ENCODE assay signal across 8 cellular contexts in the genomic region with DNA sequence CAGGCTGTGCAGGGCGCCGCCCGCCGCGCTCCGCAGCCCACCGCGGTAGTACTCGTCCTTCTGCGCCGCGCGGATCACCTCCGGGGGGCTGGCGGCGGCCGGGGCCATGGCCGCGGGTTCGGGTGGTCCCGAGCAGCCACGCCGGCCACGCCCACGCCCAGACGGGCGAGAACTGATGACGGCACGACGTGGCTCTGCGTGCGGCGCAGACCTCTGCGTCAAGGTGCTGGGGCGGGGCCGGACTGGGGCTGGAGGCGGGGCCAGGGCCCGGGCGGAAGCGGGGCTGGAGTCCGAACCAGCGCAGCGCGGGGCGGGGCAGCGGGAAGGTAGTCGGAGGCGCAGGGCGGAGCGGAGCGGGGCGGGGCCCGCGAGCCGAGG. TPM values are rescaled to one million over a fixed set of nuclear protein-coding genes. Genes with fewer than 3 reads are reported as not detected.
A peak's percentile ranks its signal among the peaks of the same experiment; 100 is the strongest.
DNase-seq lines count a peak whose midpoint lies in the region; ATAC-seq and TF ChIP-seq lines count a peak whose summit lies in the region.

A gene (minus strand): TSS at position 170 of the 378 bp plus-strand sequence. CDS start 62 bp downstream, at position 108.

- peak within 1 kb of the TSS; percentile 76 to 85 for H3K27ac ChIP-seq in ovary
- peak within 1 kb of the TSS; percentile 72 for H3K27ac ChIP-seq in thymus (ENCODE audit: low read depth)

- no peak for TF ChIP-seq CTCF in GM12865 (IDR thresholded peaks at IDR 0.05; ENCODE audit: insufficient read depth, low read depth, low read length, missing control alignments)
- TF ChIP-seq CTCF in ovary (IDR thresholded peaks at IDR 0.05) = no peak

- intact Hi-C loops in Right ventricle myocardium inferior (cut with DNase I) (loop anchor here (5.0 to 10.0 kb wide), 3 partner anchors 115 to 1012 kb away; a partner anchor contains a TSS), ovary (cut with DNase I) (loop anchor here in 2 of 4 donors (10.0 kb wide), 2 partner anchors 222 to 1012 kb away; a partner anchor contains a TSS)

- H3K4me3 ChIP-seq in GM12865 (ENCODE audit: low read depth, low read length) (peak within 1 kb of the TSS; percentile 87), ovary (peak within 1 kb of the TSS; percentile 87), thymus (ENCODE audit: low read length) (peak within 1 kb of the TSS; percentile 85)

- H3K4me1 ChIP-seq in ovary (ENCODE audit: insufficient read depth) (peaks cover 6% of the 10 kb centered on the region), thymus (ENCODE audit: control insufficient read depth, insufficient read depth, low read length) (peaks cover 33% of the 10 kb centered on the region)

- WGBS in ovary, 3 donors = 0 to 1% (median 0%) methylated on average over 7 to 55 of the region's 55 CpGs
- under 1% methylated on average over 55 of the region's 55 CpGs for WGBS in thymus

- TF ChIP-seq EP300 in ovary (IDR thresholded peaks at IDR 0.05) = no peak

- TF ChIP-seq POLR2A in ovary (IDR thresholded peaks at IDR 0.05) = peak; percentile 47

- DNase-seq in GM12865 (ENCODE audit: low read depth) = peak; percentile 98
- DNase-seq in NCI-H128 (lab: John Stamatoyannopoulos, UW; ENCODE audit: unreplicated experiment) = peak; percentile 95
- DNase-seq in SW 1271 (lab: John Stamatoyannopoulos, UW) = peak; percentile 57 to 85
- peak; percentile 98 for DNase-seq in activated naive CD8-positive, alpha-beta T cell treated with anti-CD3 and anti-CD28 coated beads, Interleukin-2, amount 50 U/mL, for 16 hours (ENCODE audit: low read depth, low spot score)
- peak; percentile 99 for DNase-seq in Right ventricle myocardium inferior (ENCODE audit: missing footprints)
- DNase-seq in ovary = peak; percentile 97 to 99 (median 98)

- H3K27me3 ChIP-seq in ovary (no peaks in the 10 kb centered on the region), thymus (ENCODE audit: control insufficient read depth, insufficient read depth) (no peaks in the 10 kb centered on the region)

- ATAC-seq in HG02759 (IDR thresholded peaks at IDR 0.05; ENCODE audit: unreplicated experiment) = peak; percentile 89
- peak; percentile 97 for ATAC-seq in Right ventricle myocardium inferior

- H3K36me3 ChIP-seq in ovary = no peaks in the 10 kb centered on the region
- peaks cover 3% of the 10 kb centered on the region for H3K36me3 ChIP-seq in thymus (ENCODE audit: control insufficient read depth, insufficient read depth)

- H3K9me3 ChIP-seq in ovary (no peaks in the 10 kb centered on the region), thymus (ENCODE audit: control insufficient read depth) (no peaks in the 10 kb centered on the region)

RNA-seq across cellular contexts. Expression of the gene that starts here (rescaled TPM):
- total RNA-seq in Right ventricle myocardium inferior = 14.5 TPM
- total RNA-seq in ovary = 10 to 100 TPM; 14.4 to 25.9 (median 23.0) TPM
- 10 to 100 TPM; 14.5 to 19.3 TPM for polyA plus RNA-seq in ovary
- polyA plus RNA-seq in thymus = 16.0 TPM

Comparison
In these comparisons a context has a peak if more than half of its experiments do, and no peak if none do; other contexts are left out.
1. Peak in every context shown above with its lines: DNase-seq, ATAC-seq, H3K4me3 ChIP-seq and H3K27ac ChIP-seq.